ENCODE assay signal across 8 cellular contexts in the genomic region with DNA sequence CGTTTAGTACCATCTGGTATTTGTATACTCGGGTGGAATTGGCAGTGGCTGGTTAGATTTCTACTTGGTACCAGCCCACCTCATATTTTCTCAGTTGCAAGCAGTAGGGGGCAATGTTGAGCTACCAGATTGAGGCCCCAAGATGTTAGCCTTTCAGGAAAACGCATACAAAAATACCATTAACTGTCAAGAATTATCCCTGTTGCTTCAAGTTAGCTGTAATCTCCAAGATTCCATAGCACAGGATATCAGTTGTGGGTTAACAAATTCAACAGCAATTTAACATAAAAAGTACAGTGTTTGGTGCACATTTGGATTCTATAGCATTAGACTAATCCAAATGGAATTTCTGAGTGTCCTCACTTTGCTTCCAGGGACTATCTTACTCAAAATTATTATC.
A peak's percentile ranks its signal among the peaks of the same experiment; 100 is the strongest.
DNase-seq lines count a peak whose midpoint lies in the region; ATAC-seq, FAIRE-seq and TF ChIP-seq lines count a peak whose summit lies in the region.

No MANE protein-coding gene starts in this region.

- no peak overlapping the region for H2AFZ ChIP-seq in endothelial cell of umbilical vein (ENCODE audit: low read depth, low read length)

- CTCF ChIA-PET in endothelial cell of umbilical vein (lab: Charles Lee): interaction anchor here (0.6 to 3.0 kb wide), 35 partner anchors 9 to 1565 kb away, joined by 3 to 36 read pairs (median 4); no protein-coding TSS in a partner anchor

- H3K4me3 ChIP-seq in AG10803 (ENCODE audit: low read length) (no peak overlapping the region), endothelial cell of umbilical vein (replicated peaks in 1 of 3; ENCODE audit: insufficient read depth in 1 of 3, low read depth in 1 of 3, low read length in 3 of 3) (no peak overlapping the region), thoracic aorta (no peak overlapping the region)

- POLR2A ChIA-PET in endothelial cell of umbilical vein (lab: Charles Lee): no interaction called here

- H3K9me1 ChIP-seq in endothelial cell of umbilical vein (replicated peaks; ENCODE audit: control insufficient read depth, extremely low read depth, insufficient read depth, low read length): no peaks in the 10 kb centered on the region

- BruUV-seq in endothelial cell of umbilical vein (replicated peaks; lab: Mats Ljungman, UMichigan): no TSS peak

- peaks cover 23% of the 10 kb centered on the region for H3K4me1 ChIP-seq in endothelial cell of umbilical vein (ENCODE audit: control insufficient read depth, extremely low read depth, insufficient read depth, low read length)
- peaks cover 17% of the 10 kb centered on the region in 2 donors for H3K4me1 ChIP-seq in thoracic aorta (ENCODE audit: control insufficient read depth in 1 of 2, low read depth in 2 of 2)

- no peaks in the 10 kb centered on the region for H3K79me2 ChIP-seq in endothelial cell of umbilical vein (ENCODE audit: control insufficient read depth, insufficient read depth, low read length)

- DNase-seq in AG10803 (ENCODE audit: low read depth) (peak; percentile 73), GM18507 (ENCODE audit: extremely low spot score, insufficient read length, low read depth) (no peak), NCI-H2171 (lab: John Stamatoyannopoulos, UW) (peak; percentile 22), endothelial cell of umbilical vein (ENCODE audit: low read depth, low spot score) (peak; percentile 72), middle frontal gyrus (ENCODE audit: extremely low spot score, low spot score) (peak; percentile 70), thoracic aorta (ENCODE audit: low spot score) (no peak)
- DNase-seq in activated CD4-positive, alpha-beta T cell treated with anti-CD3 and anti-CD28 coated beads for 4 hours: peak; percentile 12 to 37

- TF ChIP-seq CTCF in AG10803 (conservative IDR thresholded peaks at IDR 0.05; ENCODE audit: low read length): peak; percentile 86
- TF ChIP-seq CTCF in endothelial cell of umbilical vein (IDR thresholded peaks at IDR 0.05; ENCODE audit: extremely low read depth in 1 of 2, insufficient read depth in 1 of 2, low read depth in 1 of 2, low read length in 2 of 2): peak; percentile 57 to 66
- peak; percentile 53 for TF ChIP-seq CTCF in thoracic aorta (IDR thresholded peaks at IDR 0.05)

- H3K27ac ChIP-seq in endothelial cell of umbilical vein (ENCODE audit: insufficient read depth, low read depth, low read length) (no peak overlapping the region), thoracic aorta (no peak overlapping the region)

- peaks cover 2% of the 10 kb centered on the region for H4K20me1 ChIP-seq in endothelial cell of umbilical vein (replicated peaks; ENCODE audit: control insufficient read depth, extremely low read depth, insufficient read depth, low read length)

- ATAC-seq in thoracic aorta (ENCODE audit: insufficient number of reproducible peaks, low FRiP score, low read depth) (no peak), HG03565 (IDR thresholded peaks at IDR 0.05; ENCODE audit: unreplicated experiment) (no peak)

- no peaks in the 10 kb centered on the region for H3K9me3 ChIP-seq in endothelial cell of umbilical vein (replicated peaks; ENCODE audit: control insufficient read depth, insufficient read depth, low read length)
- no peaks in the 10 kb centered on the region for H3K9me3 ChIP-seq in thoracic aorta

- no peaks in the 10 kb centered on the region for H3K36me3 ChIP-seq in endothelial cell of umbilical vein (ENCODE audit: control insufficient read depth in 2 of 2, extremely low read depth in 1 of 2, insufficient read depth in 2 of 2, low read length in 2 of 2)
- H3K36me3 ChIP-seq in thoracic aorta: peaks cover 4% of the 10 kb centered on the region

- intact Hi-C loops in endothelial cell of umbilical vein (cut with micrococcal nuclease): loop anchor here (1.0 to 5.0 kb wide), 7 partner anchors 119 to 1366 kb away; partner anchors contain the start of gene IRX5

- FAIRE-seq in GM18507 (lab: Jason Lieb, UNC) (peak; percentile 62), endothelial cell of umbilical vein (lab: Jason Lieb, UNC) (peak; percentile 56)

- H3K4me2 ChIP-seq in endothelial cell of umbilical vein (ENCODE audit: insufficient read depth, low read length): no peak overlapping the region

- dilution Hi-C loops in endothelial cell of umbilical vein (cut with MboI; ENCODE audit: extremely low pct_ligation_motif_present, low sequenced_read_pairs): no loop called here

- H3K27me3 ChIP-seq in endothelial cell of umbilical vein (ENCODE audit: control insufficient read depth in 2 of 2, insufficient read depth in 2 of 2, low read length in 2 of 2): no peaks in the 10 kb centered on the region
- H3K27me3 ChIP-seq in thoracic aorta (replicated peaks; ENCODE audit: insufficient read depth): no peaks in the 10 kb centered on the region

- TF ChIP-seq POLR2A in endothelial cell of umbilical vein (IDR thresholded peaks at IDR 0.05; ENCODE audit: low read depth, low read length): no peak

- H3K9ac ChIP-seq in endothelial cell of umbilical vein (replicated peaks; ENCODE audit: extremely low read depth, insufficient read depth, low read length): no peak overlapping the region

TF ChIP-seq in endothelial cell of umbilical vein, 7 proteins besides CTCF, POLR2A, EP300 and RAD21:
- TF ChIP-seq, protein P1, sequence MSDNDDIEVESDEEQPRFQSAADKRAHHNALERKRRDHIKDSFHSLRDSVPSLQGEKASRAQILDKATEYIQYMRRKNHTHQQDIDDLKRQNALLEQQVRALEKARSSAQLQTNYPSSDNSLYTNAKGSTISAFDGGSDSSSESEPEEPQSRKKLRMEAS (IDR thresholded peaks at IDR 0.05; ENCODE audit: insufficient read depth, insufficient read length): no peak
- TF ChIP-seq MYC (IDR thresholded peaks at IDR 0.05; ENCODE audit: low read depth, low read length) (no peak), FOS (IDR thresholded peaks at IDR 0.05; ENCODE audit: borderline replicate concordance, insufficient read depth, low read length) (no peak), JUN (IDR thresholded peaks at IDR 0.05; ENCODE audit: borderline replicate concordance, insufficient read depth, insufficient read length, low read depth) (no peak), GATA2 (IDR thresholded peaks at IDR 0.05; ENCODE audit: insufficient read depth, insufficient read length, low read depth, low read length) (no peak), EZH2 (IDR thresholded peaks at IDR 0.05; ENCODE audit: borderline replicate concordance, low read depth, low read length, severe bottlenecking) (no peak), POLR2AphosphoS5 (IDR thresholded peaks at IDR 0.05; ENCODE audit: insufficient read depth, low read depth, low read length) (no peak)
TF ChIP-seq in endothelial cell of umbilical vein: peak in this region for 0.

Comparison
In these comparisons a context has a peak if more than half of its experiments do, and no peak if none do; other contexts are left out.
1. DNase-seq: peak in AG10803 (single experiment), NCI-H2171 (single experiment), activated CD4-positive, alpha-beta T cell treated with anti-CD3 and anti-CD28 coated beads for 4 hours (2 of 2), endothelial cell of umbilical vein (single experiment) and middle frontal gyrus (single experiment); none in GM18507 (single experiment) and thoracic aorta (single experiment).
2. Peak in every context shown above with its lines, with median percentiles within 50 percentile points of each other: CTCF ChIP-seq.